ENCODE assay signal across 9 cellular contexts in genomic region chr22:44701824-44702478, GRCh38. TPM values are rescaled to one million over a fixed set of nuclear protein-coding genes. Genes with fewer than 3 reads are reported as not detected.
DNase-seq lines count a peak whose midpoint lies in the region; ATAC-seq and TF ChIP-seq lines count a peak whose summit lies in the region.
"Had no signal": no experiment of that assay in that cellular context is flagged by ENCODE, and none has a peak within 500 bp of the region (broad histone marks: within the 10 kb centered on the region; RNA-seq: fewer than 3 reads in every experiment).

Gene PRR5 (plus strand): TSS chr22:44702204. CDS start chr22:44702475, 271 bp downstream.

- peak within 1 kb of the TSS; percentile 90 for H4K91ac ChIP-seq in IMR-90 (ENCODE audit: insufficient read depth, low read depth, low read length)

- peak within 1 kb of the TSS; percentile 59 for H3K4me3 Mint-ChIP-seq in T-helper 1 cell treated with Interleukin-12 subunit alpha and Interleukin-12 subunit beta and Interleukin-4 antibody, amounts not matched to agents 30 μg/mL and 1 μg/mL, for 36 hours

- POLR2A ChIA-PET in IMR-90 (lab: Charles Lee; ENCODE audit: unreplicated experiment): no interaction called here

- CTCF ChIA-PET in IMR-90 (lab: Yijun Ruan, JAX): interaction anchor here (0.5 kb wide), 1 partner anchor 18 kb away, joined by 3 read pairs; no protein-coding TSS in a partner anchor

- H4K5ac ChIP-seq in IMR-90 (ENCODE audit: low read depth, low read length): peak within 1 kb of the TSS; percentile 94

- TF ChIP-seq RAD21 in IMR-90 (IDR thresholded peaks at IDR 0.05; ENCODE audit: low read length): no peak

- BruUV-seq in IMR-90 (replicated peaks; lab: Mats Ljungman, UMichigan): no TSS peak

- peak within 1 kb of the TSS; percentile 83 for H3K18ac ChIP-seq in IMR-90 (ENCODE audit: low read depth, low read length)

- H3K9me3 Mint-ChIP-seq in T-helper 1 cell treated with Interleukin-12 subunit alpha and Interleukin-12 subunit beta and Interleukin-4 antibody, amounts not matched to agents 30 μg/mL and 1 μg/mL, for 36 hours: no peaks in the 10 kb centered on the region

- peak within 1 kb of the TSS; percentile 60 for H3K23ac ChIP-seq in IMR-90 (ENCODE audit: low read depth, low read length)

- peak within 1 kb of the TSS; percentile 68 for H3K27ac ChIP-seq in IMR-90 (ENCODE audit: insufficient read depth, low read length)
- H3K27ac ChIP-seq in adrenal gland: peak within 1 kb of the TSS in 1 of 5 donors; percentile 45
- H3K27ac ChIP-seq in right atrium auricular region: peak within 1 kb of the TSS in 1 of 2 donors; percentile 16
- H3K27ac ChIP-seq: epithelial cell of prostate had no signal

- H3K14ac ChIP-seq in IMR-90 (replicated peaks; ENCODE audit: low read depth, low read length): peak within 1 kb of the TSS; percentile 6

- peak within 1 kb of the TSS; percentile 40 for H3K9ac ChIP-seq in IMR-90 (ENCODE audit: low read depth, low read length)

- DNase-seq in COLO829 (ENCODE audit: low spot score): peak; percentile 84
- DNase-seq in IMR-90: peak; percentile 91
- DNase-seq in adrenal gland: peak; percentile 73 to 87 (median 82)
- peak; percentile 72 for DNase-seq in right atrium auricular region (ENCODE audit: low spot score)
- no peak for DNase-seq in retinal pigment epithelial cell (ENCODE audit: low read depth)

- H4K8ac ChIP-seq in IMR-90 (ENCODE audit: low read depth in 2 of 2, low read length in 2 of 2): peak within 1 kb of the TSS; percentile 94 to 95

- no peak for TF ChIP-seq POLR2A in IMR-90 (IDR thresholded peaks at IDR 0.05; ENCODE audit: low read depth, low read length)
- TF ChIP-seq POLR2A in adrenal gland (IDR thresholded peaks at IDR 0.05): no peak

- H3K4me1 Mint-ChIP-seq in T-helper 1 cell treated with Interleukin-12 subunit alpha and Interleukin-12 subunit beta and Interleukin-4 antibody, amounts not matched to agents 30 μg/mL and 1 μg/mL, for 36 hours (ENCODE audit: low read depth): peaks cover 3% of the 10 kb centered on the region

- no peaks in the 10 kb centered on the region for H3K36me3 Mint-ChIP-seq in T-helper 1 cell treated with Interleukin-12 subunit alpha and Interleukin-12 subunit beta and Interleukin-4 antibody, amounts not matched to agents 30 μg/mL and 1 μg/mL, for 36 hours (ENCODE audit: low read depth)

- peak within 1 kb of the TSS; percentile 91 for H3K4ac ChIP-seq in IMR-90 (ENCODE audit: low read depth, low read length)

- H3K9me3 ChIP-seq in IMR-90 (ENCODE audit: control insufficient read depth, insufficient read depth, low read length) (no peaks in the 10 kb centered on the region), adrenal gland (replicated peaks in 1 of 3) (no peaks in the 10 kb centered on the region), right atrium auricular region (no peaks in the 10 kb centered on the region)

- H3K27me3 ChIP-seq in IMR-90 (ENCODE audit: control insufficient read depth, insufficient read depth, low read length) (no peaks in the 10 kb centered on the region), adrenal gland (no peaks in the 10 kb centered on the region), right atrium auricular region (no peaks in the 10 kb centered on the region)

- intact Hi-C loops in IMR-90 (cut with micrococcal nuclease) (no loop called here), adrenal gland (cut with DNase I) (no loop called here)

- H3K27ac Mint-ChIP-seq in T-helper 1 cell treated with Interleukin-12 subunit alpha and Interleukin-12 subunit beta and Interleukin-4 antibody, amounts not matched to agents 30 μg/mL and 1 μg/mL, for 36 hours: no peak within 1 kb of the TSS

- peak within 1 kb of the TSS; percentile 66; the same call in 2 of the 3 replicates for H2BK15ac ChIP-seq in IMR-90 (ENCODE audit: low read depth, low read length)

- H3K4me1 ChIP-seq in IMR-90 (ENCODE audit: control insufficient read depth, insufficient read depth, low read length) (peaks cover 38% of the 10 kb centered on the region), adrenal gland (replicated peaks in 1 of 2) (peaks cover 0 to 12% of the 10 kb centered on the region in 2 donors), right atrium auricular region (peaks cover 0 to 32% of the 10 kb centered on the region in 2 donors)

- H2BK5ac ChIP-seq in IMR-90 (ENCODE audit: low read depth, low read length, poor library complexity, severe bottlenecking): peak within 1 kb of the TSS; percentile 67

- peak within 1 kb of the TSS; percentile 50 for H3K4me2 ChIP-seq in IMR-90 (ENCODE audit: low read depth, low read length)

- peaks cover 8% of the 10 kb centered on the region for H3K27me3 Mint-ChIP-seq in T-helper 1 cell treated with Interleukin-12 subunit alpha and Interleukin-12 subunit beta and Interleukin-4 antibody, amounts not matched to agents 30 μg/mL and 1 μg/mL, for 36 hours (ENCODE audit: low read depth)

- H3K79me1 ChIP-seq in IMR-90 (ENCODE audit: low read depth in 1 of 2, low read length in 2 of 2): peaks cover 17 to 30% of the 10 kb centered on the region in 2 experiments

- dilution Hi-C loops in IMR-90 (cut with HindIII; ENCODE audit: low sequenced_read_pairs, unreplicated experiment): no loop called here

- H2BK20ac ChIP-seq in IMR-90 (ENCODE audit: low read depth, low read length): peak within 1 kb of the TSS; percentile 39; the same call in 1 of the 2 replicates

- peak within 1 kb of the TSS; percentile 90 for H2AK9ac ChIP-seq in IMR-90 (replicated peaks; ENCODE audit: low read depth, low read length, poor library complexity)

- no peak; the same call in 1 of the 2 replicates for TF ChIP-seq CTCF in IMR-90 (conservative IDR thresholded peaks at IDR 0.05; ENCODE audit: low read depth, low read length)
- no peak for TF ChIP-seq CTCF in adrenal gland (IDR thresholded peaks at IDR 0.05)
- TF ChIP-seq CTCF in right atrium auricular region (IDR thresholded peaks at IDR 0.05): no peak
- no peak for TF ChIP-seq CTCF in retinal pigment epithelial cell (conservative IDR thresholded peaks at IDR 0.05; ENCODE audit: low read depth, low read length)

- in situ Hi-C loops in IMR-90 (cut with MboI; ENCODE audit: low sequenced_read_pairs): no loop called here

- peak within 1 kb of the TSS; percentile 46 for H2AK5ac ChIP-seq in IMR-90 (ENCODE audit: low read depth, low read length)

- peaks cover 14% of the 10 kb centered on the region; the same call in 1 of the 2 replicates for H3K9me1 ChIP-seq in IMR-90 (ENCODE audit: insufficient read depth, low read length)

- H3K56ac ChIP-seq in IMR-90 (ENCODE audit: extremely low read depth, insufficient read depth, low read length): no peak within 1 kb of the TSS; the same call in 1 of the 2 replicates

- peaks cover 1% of the 10 kb centered on the region; the same call in 1 of the 2 replicates for H3K36me3 ChIP-seq in IMR-90 (ENCODE audit: control insufficient read depth, insufficient read depth, low read length)
- no peaks in the 10 kb centered on the region for H3K36me3 ChIP-seq in adrenal gland (replicated peaks in 1 of 2)
- H3K36me3 ChIP-seq in right atrium auricular region: no peaks in the 10 kb centered on the region

- ATAC-seq in GM21381 (IDR thresholded peaks at IDR 0.05; ENCODE audit: unreplicated experiment) (peak; percentile 77), IMR-90 (ENCODE audit: low read depth) (peak; percentile 73), HG03097 (IDR thresholded peaks at IDR 0.05; ENCODE audit: low FRiP score, unreplicated experiment) (no peak)

- H3K4me3 ChIP-seq in IMR-90 (ENCODE audit: insufficient read depth, low read depth, low read length): peak within 1 kb of the TSS; percentile 62
- peak within 1 kb of the TSS in 1 of 4 donors; percentile 68 for H3K4me3 ChIP-seq in adrenal gland
- peak within 1 kb of the TSS; percentile 52 to 68 for H3K4me3 ChIP-seq in right atrium auricular region
- H3K4me3 ChIP-seq in retinal pigment epithelial cell (ENCODE audit: low read length): peak within 1 kb of the TSS; percentile 52

- peak within 1 kb of the TSS; percentile 91 for H2AFZ ChIP-seq in IMR-90 (replicated peaks; ENCODE audit: low read length, poor library complexity)

- H4K20me1 ChIP-seq in IMR-90 (ENCODE audit: insufficient read depth, low read length): peaks cover 17% of the 10 kb centered on the region

- WGBS in IMR-90 (ENCODE audit: extremely low coverage in 2 of 2, insufficient read length in 1 of 2), 2 experiments: 14% methylated on average over 18 of the region's 88 CpGs; no CpG with 5 or more reads in 1 of the 2 experiments
- WGBS in adrenal gland, 4 donors: 0 to 3% (median 2%) methylated on average over 1 to 78 of the region's 88 CpGs

- H2BK120ac ChIP-seq in IMR-90 (ENCODE audit: low read depth, low read length): peak within 1 kb of the TSS; percentile 83

TF ChIP-seq in IMR-90, 13 proteins besides CTCF, POLR2A, EP300 and RAD21 (continues in another document):
- TF ChIP-seq MAZ (IDR thresholded peaks at IDR 0.05; ENCODE audit: borderline replicate concordance, low read depth, low read length) (peak; percentile 47; the same call in 1 of the 2 replicates), MXI1 (IDR thresholded peaks at IDR 0.05; ENCODE audit: borderline replicate concordance, low read depth, low read length) (peak; percentile 17; the same call in 1 of the 2 replicates), CHD1 (IDR thresholded peaks at IDR 0.05; ENCODE audit: low read depth, low read length) (no peak), NFE2L2 (IDR thresholded peaks at IDR 0.05; ENCODE audit: low read depth, low read length) (no peak), RFX5 (IDR thresholded peaks at IDR 0.05; ENCODE audit: low read depth, low read length) (no peak), ELK1 (IDR thresholded peaks at IDR 0.05; ENCODE audit: borderline replicate concordance, low read depth, low read length) (no peak), CEBPB (IDR thresholded peaks at IDR 0.05; ENCODE audit: low read depth, low read length) (no peak), SMC3 (IDR thresholded peaks at IDR 0.05; ENCODE audit: low read depth, low read length) (no peak), FOS (IDR thresholded peaks at IDR 0.05; ENCODE audit: low read depth, low read length) (no peak)

RNA-seq across cellular contexts. Expression of gene PRR5, which starts in this region (rescaled TPM):
- total RNA-seq in IMR-90 (2012; rRNA removed) (7.5 and 8.1 TPM in 2 replicates), adrenal gland (10 to 100 TPM in 4 of 8 donors, 1 to 10 TPM in 4; 6.6 to 19.4 (median 10.0) TPM), right atrium auricular region (10 to 100 TPM; 10.5 to 12.1 TPM)
- polyA plus RNA-seq in IMR-90 (2012; rRNA removed) (23.1 and 24.3 TPM in 2 replicates), adrenal gland (10 to 100 TPM in 2 of 3 donors, 1 to 10 TPM in 1; 1.7 to 21.4 (median 19.7) TPM)
- 17.7 and 39.4 TPM in 2 replicates for polyA plus RNA-seq in IMR-90 (2012; cell fraction: cytosol; rRNA removed)
- polyA plus RNA-seq in IMR-90 (2012; cell fraction: nucleus; rRNA removed; ENCODE audit: low replicate concordance): 39.7 and 77.7 TPM in 2 replicates
